9 cellular contexts compared by ENCODE assay signal in genomic region chr1:28982198-28982597, GRCh38.
"Had no signal": no experiment of that assay in that cellular context is flagged by ENCODE, and none has a peak within 500 bp of the region (broad histone marks: within the 10 kb centered on the region; RNA-seq: fewer than 3 reads in every experiment).

No MANE protein-coding gene starts in this region.

- DNase-seq: GOT3, H7, HFFc6, IMR-90, KG1 had no signal

- H3K27ac Mint-ChIP-seq: HFFc6 had no signal

- H3K36me3 ChIP-seq: HAP-1 had no signal

- H3K4me3 ChIP-seq: HAP-1, K562 had no signal

- H3K4me1 ChIP-seq: HAP-1 had no signal

- H3K9me3 ChIP-seq: HAP-1 had no signal

- H3K27ac ChIP-seq: HL-60 had no signal

- FAIRE-seq: K562 had no signal

- ATAC-seq: HCT116, K562 had no signal

- H3K4me3 Mint-ChIP-seq: HFFc6 had no signal

- H3K9me3 Mint-ChIP-seq: HFFc6 had no signal
